In genomic region chr10:97788552-97789442, GRCh38 we compare ENCODE assay signal across 1 cellular context.
TF ChIP-seq lines count a peak whose summit lies in the region.

No MANE protein-coding gene starts in this region.

TF ChIP-seq in K562, 482 proteins besides CTCF, POLR2A, EP300 and RAD21 (continued from another document and continues in another):
- no peak for TF ChIP-seq RFX7 (CRISPR knock-in tag; IDR thresholded peaks at IDR 0.05)
- no peak for TF ChIP-seq LARP7 (IDR thresholded peaks at IDR 0.05)
- TF ChIP-seq ZNF407 (IDR thresholded peaks at IDR 0.05; ENCODE audit: low read depth), result no peak
- TF ChIP-seq SOX6 (IDR thresholded peaks at IDR 0.05), result peak; percentile 78
- no peak for TF ChIP-seq ZNF431 (CRISPR knock-in tag; IDR thresholded peaks at IDR 0.05)
- TF ChIP-seq ZSCAN32 (CRISPR knock-in tag; IDR thresholded peaks at IDR 0.05), result no peak
- TF ChIP-seq YBX1 (IDR thresholded peaks at IDR 0.05), result no peak
- no peak for TF ChIP-seq SRSF3 (IDR thresholded peaks at IDR 0.05; ENCODE audit: insufficient read depth, low read length)
- TF ChIP-seq ZNF133 (CRISPR knock-in tag; IDR thresholded peaks at IDR 0.05), result no peak
- TF ChIP-seq SMAD1 (IDR thresholded peaks at IDR 0.05; ENCODE audit: low read depth, low read length, partially characterized antibody), result peak; percentile 61
- no peak for TF ChIP-seq DMBX1 (CRISPR knock-in tag; IDR thresholded peaks at IDR 0.05; ENCODE audit: borderline replicate concordance)
- peak; percentile 80; the same call in 1 of the 2 replicates for TF ChIP-seq GATAD2A (IDR thresholded peaks at IDR 0.05)
- TF ChIP-seq XRCC5 (IDR thresholded peaks at IDR 0.05; ENCODE audit: low read depth, low read length), result no peak
- no peak for TF ChIP-seq U2AF2 (optimal IDR thresholded peaks at IDR 0.05; ENCODE audit: low read depth, low read length)
- peak; percentile 85 for TF ChIP-seq PBX2 (CRISPR knock-in tag; IDR thresholded peaks at IDR 0.05; ENCODE audit: low read depth)
- peak; percentile 96 for TF ChIP-seq PBX2 (tag; conservative IDR thresholded peaks at IDR 0.05; ENCODE audit: low read depth)
- TF ChIP-seq HBP1 (CRISPR knock-in tag; IDR thresholded peaks at IDR 0.05), result no peak
- no peak for TF ChIP-seq ZNF23 (CRISPR knock-in tag; IDR thresholded peaks at IDR 0.05)
- no peak for TF ChIP-seq RBM15 (IDR thresholded peaks at IDR 0.05; ENCODE audit: insufficient read depth, low read length)
- TF ChIP-seq JUNB (CRISPR knock-in tag; conservative IDR thresholded peaks at IDR 0.05), result no peak
- TF ChIP-seq PHF20 (IDR thresholded peaks at IDR 0.05; ENCODE audit: partially characterized antibody), result no peak
- TF ChIP-seq TEAD2 (tag; IDR thresholded peaks at IDR 0.05), result no peak
- TF ChIP-seq ADNP (tag; IDR thresholded peaks at IDR 0.05), result no peak
- 0 out of 2 replicates have a peak, but pooled peaks have one; percentile 48 for TF ChIP-seq JUN (IDR thresholded peaks at IDR 0.05; ENCODE audit: borderline replicate concordance, low read depth, low read length)
- TF ChIP-seq JUN (CRISPR knock-in tag; IDR thresholded peaks at IDR 0.05; ENCODE audit: borderline replicate concordance), result no peak
- no peak for TF ChIP-seq SNIP1 (IDR thresholded peaks at IDR 0.05; ENCODE audit: low read depth)
- TF ChIP-seq ZNF384 (IDR thresholded peaks at IDR 0.05; ENCODE audit: low read depth, low read length), result no peak
- peak; percentile 95 for TF ChIP-seq GATA2 (CRISPR knock-in tag; IDR thresholded peaks at IDR 0.05)
- TF ChIP-seq NFE2 (IDR thresholded peaks at IDR 0.05; ENCODE audit: low read depth), result no peak
- no peak for TF ChIP-seq NUFIP1 (IDR thresholded peaks at IDR 0.05; ENCODE audit: partially characterized antibody)
- TF ChIP-seq MBD1 (CRISPR knock-in tag; IDR thresholded peaks at IDR 0.05), result no peak
- TF ChIP-seq FOXK2 (conservative IDR thresholded peaks at IDR 0.05 in 1 of 2, IDR thresholded peaks at IDR 0.05 in 1 of 2; ENCODE audit: low read depth in 2 of 2), result peak; percentile 39 to 67; a peak in 3 of 4 replicates
- TF ChIP-seq TARDBP (IDR thresholded peaks at IDR 0.05), result 0 out of 2 replicates have a peak, but pooled peaks have one; percentile 25
- TF ChIP-seq ATF4 (CRISPR knock-in tag; IDR thresholded peaks at IDR 0.05), result no peak
- no peak for TF ChIP-seq ZFP36 (IDR thresholded peaks at IDR 0.05; ENCODE audit: low read depth, low read length, partially characterized antibody)
- peak; percentile 77; the same call in 1 of the 2 replicates for TF ChIP-seq ARID3A (IDR thresholded peaks at IDR 0.05; ENCODE audit: borderline replicate concordance, low read depth, low read length)
- no peak for TF ChIP-seq TAF15 (IDR thresholded peaks at IDR 0.05; ENCODE audit: low read depth, low read length)
- no peak for TF ChIP-seq AFF4 (CRISPR knock-in tag; IDR thresholded peaks at IDR 0.05)
- no peak for TF ChIP-seq HMG20A (CRISPR knock-in tag; conservative IDR thresholded peaks at IDR 0.05)
